ENCODE assay signal across 29 cellular contexts in the genomic region with DNA sequence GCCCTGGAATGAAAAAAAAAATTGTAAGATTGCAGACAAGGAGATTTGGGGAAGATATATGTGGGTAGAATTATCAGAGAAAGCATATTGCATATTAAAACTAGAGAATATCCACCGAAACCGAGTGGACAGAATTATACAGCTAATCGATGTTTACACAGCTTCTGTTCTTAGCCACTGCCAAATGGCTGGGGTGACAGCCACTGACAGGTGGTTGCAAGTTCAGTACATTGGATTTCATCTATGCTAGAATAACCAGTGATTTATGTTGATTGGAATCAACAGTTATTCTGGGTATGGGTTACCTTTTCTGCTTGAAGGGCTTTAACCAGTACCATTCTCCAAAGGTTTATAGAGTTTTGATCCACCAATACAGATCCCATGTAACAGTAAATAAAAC. TPM values are rescaled to one million over a fixed set of nuclear protein-coding genes. Genes with fewer than 3 reads are reported as not detected.
"Had no signal": no experiment of that assay in that cellular context is flagged by ENCODE, and none has a peak within 500 bp of the region (broad histone marks: within the 10 kb centered on the region; RNA-seq: fewer than 3 reads in every experiment).

No MANE protein-coding gene starts in this region.

- DNase-seq: activated CD4-positive, alpha-beta memory T cell treated with anti-CD3 and anti-CD28 coated beads for 36 hours; activated CD4-positive, CD25-positive, alpha-beta regulatory T cell treated with anti-CD3 and anti-CD28 coated beads, Interleukin-2, amount 50 U/mL, for 72 hours; activated CD8-positive, alpha-beta memory T cell treated with anti-CD3 and anti-CD28 coated beads for 24 hours; activated effector memory CD4-positive, alpha-beta T cell treated with anti-CD3 and anti-CD28 coated beads, Interleukin-2, amount 50 U/mL, for 16 hours; activated naive CD4-positive, alpha-beta T cell treated with Interleukin-2 at 50 U/mL for 16 hours; activated T-cell treated with anti-CD3 and anti-CD28 coated beads, Interleukin-2, amount 50 U/mL, for 4 hours; aorta; caudate nucleus; colonic mucosa; IMR-90; KBM-7; MG63; MV-4-11; NCI-H1092 treated with DMSO at 0.1 percent for 48 hours; NCI-H1436 treated with DMSO at 0.1 percent for 48 hours; NCI-H1930; NCI-H2171; NCI-H2227 treated with DMSO at 0.1 percent for 48 hours; NCI-H446 treated with DMSO at 0.1 percent for 48 hours; NCI-H524 treated with DMSO at 0.1 percent for 48 hours; SIG-M5; T-cell; T-helper 9 cell had no signal

- H3K4me3 ChIP-seq: breast epithelium, colonic mucosa, MG63, SK-N-MC had no signal

- H3K27me3 Mint-ChIP-seq: activated CD4-positive, alpha-beta memory T cell treated with anti-CD3 and anti-CD28 coated beads for 36 hours; activated CD4-positive, alpha-beta T cell treated with anti-CD3 and anti-CD28 coated beads, Interleukin-2, amount 10 ng/mL, durations not matched to agents 24 days and 14 days; T-cell had no signal

- H3K27ac ChIP-seq: breast epithelium, colonic mucosa, SK-N-MC had no signal

- H3K36me3 Mint-ChIP-seq: T-cell, WTC11 had no signal

- H3K9me3 ChIP-seq: colonic mucosa, MG63 had no signal

- H3K4me1 ChIP-seq: breast epithelium, colonic mucosa had no signal

- H3K4me3 Mint-ChIP-seq: activated CD4-positive, alpha-beta memory T cell treated with anti-CD3 and anti-CD28 coated beads for 36 hours; activated CD4-positive, alpha-beta T cell treated with anti-CD3 and anti-CD28 coated beads, Interleukin-2, amount 10 ng/mL, durations not matched to agents 24 days and 14 days; activated T-cell treated with anti-CD3 and anti-CD28 coated beads, Interleukin-2, amount 50 U/mL, for 4 hours; WTC11 had no signal

- H3K36me3 ChIP-seq: breast epithelium, colonic mucosa, MG63 had no signal

- H3K27me3 ChIP-seq: breast epithelium, colonic mucosa, MG63 had no signal

- ATAC-seq: activated T-cell treated with anti-CD3 and anti-CD28 coated beads, Interleukin-2, amount 50 U/mL, for 4 hours; T-cell; WTC11 had no signal

- H3K27ac Mint-ChIP-seq: activated CD4-positive, alpha-beta memory T cell treated with anti-CD3 and anti-CD28 coated beads for 36 hours; WTC11 had no signal

- H3K9me3 Mint-ChIP-seq: WTC11 had no signal

RNA-seq across cellular contexts. Expression of gene THEMIS, which starts 48.4 kb away (rescaled TPM):
- total RNA-seq: IMR-90, OCI-LY7, RPMI7951, WTC11 had no signal
